Comparison of ENCODE assay signal across 11 cellular contexts in the genomic region with DNA sequence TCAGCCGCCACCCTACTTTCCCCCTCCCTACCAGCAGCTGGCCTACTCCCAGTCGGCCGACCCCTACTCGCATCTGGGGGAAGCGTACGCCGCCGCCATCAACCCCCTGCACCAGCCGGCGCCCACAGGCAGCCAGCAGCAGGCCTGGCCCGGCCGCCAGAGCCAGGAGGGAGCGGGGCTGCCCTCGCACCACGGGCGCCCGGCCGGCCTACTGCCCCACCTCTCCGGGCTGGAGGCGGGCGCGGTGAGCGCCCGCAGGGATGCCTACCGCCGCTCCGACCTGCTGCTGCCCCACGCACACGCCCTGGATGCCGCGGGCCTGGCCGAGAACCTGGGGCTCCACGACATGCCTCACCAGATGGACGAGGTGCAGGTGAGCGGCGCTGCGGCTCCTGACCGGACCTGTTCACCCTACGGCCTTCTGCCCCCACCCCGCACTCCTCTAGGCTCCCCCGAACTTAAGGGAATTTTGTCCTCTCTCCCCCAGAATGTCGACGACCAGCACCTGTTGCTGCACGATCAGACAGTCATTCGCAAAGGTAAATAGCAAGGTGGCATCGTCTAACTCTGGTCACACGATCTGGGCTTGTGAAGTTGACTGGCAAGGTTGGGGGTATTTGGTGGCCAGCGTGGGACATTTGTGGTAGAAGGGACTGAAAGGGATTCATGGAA. TPM values are rescaled to one million over a fixed set of nuclear protein-coding genes. Genes with fewer than 3 reads are reported as not detected.
DNase-seq lines count a peak whose midpoint lies in the region; ATAC-seq and TF ChIP-seq lines count a peak whose summit lies in the region.
"Had no signal": no experiment of that assay in that cellular context is flagged by ENCODE, and none has a peak within 500 bp of the region (broad histone marks: within the 10 kb centered on the region; RNA-seq: fewer than 3 reads in every experiment).

No MANE protein-coding gene starts in this region.

- H3K27me3 ChIP-seq in brain microvascular endothelial cell (replicated peaks): peaks cover 49% of the 10 kb centered on the region
- H3K27me3 ChIP-seq in upper lobe of right lung: peaks cover 77% of the 10 kb centered on the region

- H3K9me3 Mint-ChIP-seq in stimulated activated naive B cell treated with anti-CD40 and anti-IgM and Interleukin-4, amounts not matched to agents 10 μg/mL and 1 μg/mL and 100 μg/mL, for 72 hours: no peaks in the 10 kb centered on the region

- peaks cover 12 to 23% of the 10 kb centered on the region in 2 donors for H3K4me1 Mint-ChIP-seq in stimulated activated naive B cell treated with anti-CD40 and anti-IgM and Interleukin-4, amounts not matched to agents 10 μg/mL and 1 μg/mL and 100 μg/mL, for 72 hours

- peaks cover 28% of the 10 kb centered on the region for H3K4me1 ChIP-seq in upper lobe of right lung

- peak overlapping the region in 1 of 2 donors; percentile 41 for H3K4me3 Mint-ChIP-seq in stimulated activated naive B cell treated with anti-CD40 and anti-IgM and Interleukin-4, amounts not matched to agents 10 μg/mL and 1 μg/mL and 100 μg/mL, for 72 hours

- ATAC-seq in stimulated activated naive B cell treated with anti-CD40 and anti-IgM and Interleukin-4, amounts not matched to agents 10 μg/mL and 1 μg/mL and 100 μg/mL, for 72 hours (replicated peaks): no peak
- no peak for ATAC-seq in upper lobe of right lung
- no peak for ATAC-seq in GM19397 (IDR thresholded peaks at IDR 0.05; ENCODE audit: unreplicated experiment)
- ATAC-seq in HG03175 (IDR thresholded peaks at IDR 0.05; ENCODE audit: unreplicated experiment): no peak

- H3K36me3 Mint-ChIP-seq in stimulated activated naive B cell treated with anti-CD40 and anti-IgM and Interleukin-4, amounts not matched to agents 10 μg/mL and 1 μg/mL and 100 μg/mL, for 72 hours: no peaks in the 10 kb centered on the region

- H3K9me3 ChIP-seq in iPS-18c (ENCODE audit: control insufficient read depth, insufficient read depth, low read length) (peaks cover 3% of the 10 kb centered on the region), upper lobe of right lung (no peaks in the 10 kb centered on the region)
- H3K9me3 ChIP-seq: right atrium auricular region had no signal

- intact Hi-C loops in upper lobe of right lung (cut with DNase I): no loop called here

- H3K27me3 Mint-ChIP-seq in stimulated activated naive B cell treated with anti-CD40 and anti-IgM and Interleukin-4, amounts not matched to agents 10 μg/mL and 1 μg/mL and 100 μg/mL, for 72 hours: peaks cover 44 to 87% of the 10 kb centered on the region in 2 donors

- H3K27ac Mint-ChIP-seq in stimulated activated naive B cell treated with anti-CD40 and anti-IgM and Interleukin-4, amounts not matched to agents 10 μg/mL and 1 μg/mL and 100 μg/mL, for 72 hours: peak overlapping the region; percentile 86

- TF ChIP-seq CTCF in HFF-Myc (IDR thresholded peaks at IDR 0.05; ENCODE audit: low read depth, low read length, missing control alignments): no peak
- TF ChIP-seq CTCF in brain microvascular endothelial cell (IDR thresholded peaks at IDR 0.05; ENCODE audit: low read depth, low read length, missing control alignments): no peak
- no peak for TF ChIP-seq CTCF in upper lobe of right lung (IDR thresholded peaks at IDR 0.05)

- H3K36me3 ChIP-seq in brain microvascular endothelial cell (replicated peaks) (no peaks in the 10 kb centered on the region), upper lobe of right lung (no peaks in the 10 kb centered on the region)
- H3K36me3 ChIP-seq: right atrium auricular region had no signal

- peak overlapping the region; percentile 60 for H3K4me3 ChIP-seq in HFF-Myc (replicated peaks; ENCODE audit: low read depth, low read length)
- peak overlapping the region; percentile 56 for H3K4me3 ChIP-seq in brain microvascular endothelial cell (ENCODE audit: low read depth, low read length)
- H3K4me3 ChIP-seq in iPS-18c (ENCODE audit: insufficient read depth, low read depth, low read length): peak overlapping the region; percentile 85
- H3K4me3 ChIP-seq in upper lobe of right lung: no peak overlapping the region

- DNase-seq in HFF-Myc (ENCODE audit: extremely low read depth, low read depth): no peak
- DNase-seq in brain microvascular endothelial cell: no peak
- no peak for DNase-seq in stimulated activated naive B cell treated with anti-CD40 and anti-IgM and Interleukin-4, amounts not matched to agents 10 μg/mL and 1 μg/mL and 100 μg/mL, for 72 hours
- no peak for DNase-seq in upper lobe of right lung
- DNase-seq: DND-41, NCI-H187 treated with DMSO at 0.1 percent for 48 hours had no signal

- no peak overlapping the region for H3K27ac ChIP-seq in brain microvascular endothelial cell
- H3K27ac ChIP-seq in upper lobe of right lung: no peak overlapping the region
- H3K27ac ChIP-seq: right atrium auricular region had no signal

- in situ Hi-C loops in brain microvascular endothelial cell (cut with HindIII; ENCODE audit: low pct_ligation_motif_present, low sequenced_read_pairs): no loop called here

RNA-seq across cellular contexts. Expression of a gene that starts 2.3 kb away (rescaled TPM):
- total RNA-seq in upper lobe of right lung: 5.2 TPM
- total RNA-seq: lung microvascular endothelial cell had no signal
